ENCODE assay signal across 8 cellular contexts in genomic region chr2:224946911-224947310, GRCh38.
A peak's percentile ranks its signal among the peaks of the same experiment; 100 is the strongest.
DNase-seq lines count a peak whose midpoint lies in the region; ATAC-seq lines count a peak whose summit lies in the region.

No MANE protein-coding gene starts in this region.

- POLR2A ChIA-PET in naive thymus-derived CD4-positive, alpha-beta T cell (lab: Charles Lee): interaction anchor here (0.9 to 3.3 kb wide), 9 partner anchors 9 to 96 kb away, joined by 3 to 19 read pairs (median 4); no protein-coding TSS in a partner anchor

- H3K9me3 ChIP-seq in naive thymus-derived CD4-positive, alpha-beta T cell (ENCODE audit: control insufficient read depth in 2 of 3, low read length in 3 of 3): no peaks in the 10 kb centered on the region

- peaks cover 36 to 37% of the 10 kb centered on the region in 2 donors for H3K36me3 Mint-ChIP-seq in activated naive CD4-positive, alpha-beta T cell treated with anti-CD3 and anti-CD28 coated beads, Interleukin-2, amount 50 U/mL, for 72 hours
- H3K36me3 Mint-ChIP-seq in naive thymus-derived CD4-positive, alpha-beta T cell: peaks cover 0 to 47% (median 16%) of the 10 kb centered on the region in 5 donors

- H3K27me3 Mint-ChIP-seq in naive thymus-derived CD4-positive, alpha-beta T cell: no peaks in the 10 kb centered on the region

- H3K4me3 ChIP-seq in naive thymus-derived CD4-positive, alpha-beta T cell (ENCODE audit: low read length): peak overlapping the region; percentile 59

- peaks cover 52 to 69% of the 10 kb centered on the region in 2 donors for H3K4me1 ChIP-seq in naive thymus-derived CD4-positive, alpha-beta T cell (ENCODE audit: control insufficient read depth in 2 of 2, insufficient read depth in 2 of 2, low read length in 2 of 2)

- H3K27ac ChIP-seq in naive thymus-derived CD4-positive, alpha-beta T cell (ENCODE audit: low read depth, low read length): peak overlapping the region; percentile 84

- no peaks in the 10 kb centered on the region for H3K9me3 Mint-ChIP-seq in activated naive CD4-positive, alpha-beta T cell treated with anti-CD3 and anti-CD28 coated beads, Interleukin-2, amount 50 U/mL, for 72 hours
- no peaks in the 10 kb centered on the region for H3K9me3 Mint-ChIP-seq in naive thymus-derived CD4-positive, alpha-beta T cell

- H3K36me3 ChIP-seq in naive thymus-derived CD4-positive, alpha-beta T cell (ENCODE audit: control insufficient read depth in 2 of 3, insufficient read depth in 3 of 3, low read length in 3 of 3): no peaks in the 10 kb centered on the region

- H3K4me3 Mint-ChIP-seq in naive thymus-derived CD4-positive, alpha-beta T cell: peak overlapping the region; percentile 79 to 99 (median 91)

- CTCF ChIA-PET in naive thymus-derived CD4-positive, alpha-beta T cell (lab: Charles Lee): interaction anchor here (0.7 to 1.1 kb wide), 3 partner anchors 32 to 55 kb away, joined by 3 to 4 read pairs (median 4); no protein-coding TSS in a partner anchor

- intact Hi-C loops in naive thymus-derived CD4-positive, alpha-beta T cell (cut with micrococcal nuclease): loop anchor here (1.0 to 10.0 kb wide), 12 partner anchors 9 to 1845 kb away; partner anchors contain the start of genes CUL3 (in 1 of the 2), DOCK10 (in 1 of the 2) and MRPL44 (in 1 of the 2)

- peak overlapping the region; percentile 86 to 97 for H3K27ac Mint-ChIP-seq in activated naive CD4-positive, alpha-beta T cell treated with anti-CD3 and anti-CD28 coated beads, Interleukin-2, amount 50 U/mL, for 72 hours
- H3K27ac Mint-ChIP-seq in naive thymus-derived CD4-positive, alpha-beta T cell: peak overlapping the region; percentile 68 to 98 (median 92)

- H3K4me1 Mint-ChIP-seq in naive thymus-derived CD4-positive, alpha-beta T cell: peaks cover 54 to 91% (median 79%) of the 10 kb centered on the region in 7 donors

- peak; percentile 84 for ATAC-seq in GM21423 (IDR thresholded peaks at IDR 0.05; ENCODE audit: unreplicated experiment)
- ATAC-seq in activated naive CD4-positive, alpha-beta T cell treated with anti-CD3 and anti-CD28 coated beads, Interleukin-2, amount 50 U/mL, for 72 hours: peak; percentile 63 to 75
- ATAC-seq in naive thymus-derived CD4-positive, alpha-beta T cell: peak; percentile 90

- DNase-seq in GDM1 (lab: John Stamatoyannopoulos, UW): peak; percentile 48
- peak; percentile 90 for DNase-seq in HS-5 (ENCODE audit: low read depth)
- DNase-seq in activated naive CD4-positive, alpha-beta T cell treated with anti-CD3 and anti-CD28 coated beads, Interleukin-2, amount 50 U/mL, for 72 hours (ENCODE audit: low spot score in 2 of 2): no peak
- peak in 7 of 9 donors; percentile 60 to 82 (median 77) for DNase-seq in naive thymus-derived CD4-positive, alpha-beta T cell
- DNase-seq in mucosa of gallbladder (ENCODE audit: low spot score): no peak
- DNase-seq in HT-29 (ENCODE audit: low spot score): no peak
- DNase-seq in GM19240 (ENCODE audit: insufficient read length, low spot score): no peak

- H3K27me3 ChIP-seq in naive thymus-derived CD4-positive, alpha-beta T cell (ENCODE audit: control insufficient read depth in 2 of 2, insufficient read depth in 2 of 2, low read length in 2 of 2): no peaks in the 10 kb centered on the region

Comparison
In these comparisons a context has a peak if more than half of its experiments do, and no peak if none do; other contexts are left out.
1. DNase-seq: peak in GDM1 (single experiment), HS-5 (single experiment) and naive thymus-derived CD4-positive, alpha-beta T cell (7 of 9); none in activated naive CD4-positive, alpha-beta T cell treated with anti-CD3 and anti-CD28 coated beads, Interleukin-2, amount 50 U/mL, for 72 hours (0 of 2), mucosa of gallbladder (single experiment), HT-29 (single experiment) and GM19240 (single experiment).
2. Peak in every context shown above with its lines, with median percentiles within 50 percentile points of each other: ATAC-seq.